Comparison of ENCODE assay signal across 19 cellular contexts in the genomic region with DNA sequence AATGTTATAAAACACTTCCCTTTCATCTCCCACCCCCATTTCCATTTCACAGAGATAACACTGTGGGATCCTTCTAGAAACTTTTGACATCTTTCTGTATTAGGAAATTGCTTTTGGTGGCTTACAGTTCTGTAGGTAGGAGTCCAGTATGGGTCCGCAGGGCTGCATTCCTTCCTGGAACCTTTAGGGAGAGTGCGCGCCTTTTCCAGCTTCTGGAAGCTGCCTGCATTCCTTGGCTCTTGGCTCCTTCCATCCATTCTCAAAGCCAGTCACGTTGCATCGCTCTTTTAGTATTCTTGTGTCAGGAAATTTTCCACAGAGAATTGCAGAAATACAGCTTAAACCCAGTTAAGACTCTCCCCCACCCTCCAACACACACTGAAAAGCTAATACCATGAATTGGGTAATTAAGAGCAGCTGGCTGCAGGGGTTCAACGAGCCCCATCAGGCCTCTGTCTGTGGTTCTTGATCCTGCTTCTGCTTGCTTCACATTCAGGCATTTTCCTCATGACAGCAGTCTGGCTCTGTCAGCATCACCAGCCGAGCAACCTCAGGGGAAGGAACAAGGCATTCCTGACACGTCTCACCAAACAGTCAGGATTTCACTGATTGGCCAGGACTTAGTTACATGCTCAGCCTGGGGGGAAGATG. TPM values are rescaled to one million over a fixed set of nuclear protein-coding genes. Genes with fewer than 3 reads are reported as not detected.
DNase-seq lines count a peak whose midpoint lies in the region; ATAC-seq and TF ChIP-seq lines count a peak whose summit lies in the region.
"Had no signal": no experiment of that assay in that cellular context is flagged by ENCODE, and none has a peak within 500 bp of the region (broad histone marks: within the 10 kb centered on the region; RNA-seq: fewer than 3 reads in every experiment).

No MANE protein-coding gene starts in this region.

- H3K18ac ChIP-seq in H9 (ENCODE audit: insufficient read length, low read depth, low read length) (no peak overlapping the region), trophoblast cell (ENCODE audit: low read length) (no peak overlapping the region)

- H2AFZ ChIP-seq in H9 (ENCODE audit: low read length) (no peak overlapping the region), trophoblast cell (ENCODE audit: insufficient read depth, low read length, poor library complexity) (no peak overlapping the region)

- peaks cover 9 to 30% (median 25%) of the 10 kb centered on the region in 3 experiments for H3K36me3 Mint-ChIP-seq in H9 (ENCODE audit: insufficient read depth in 1 of 3, low read depth in 3 of 3)

- intact Hi-C loops in psoas muscle (cut with DNase I) (no loop called here), ovary (cut with DNase I) (no loop called here)

- H3K4me2 ChIP-seq in H9 (ENCODE audit: insufficient read depth, insufficient read length, low read length) = no peak overlapping the region
- H3K4me2 ChIP-seq in trophoblast cell (ENCODE audit: low read length) = no peak overlapping the region
- H3K4me2 ChIP-seq: BLaER1 treated with 17β-estradiol and CSF1 and Interleukin-3, amounts not matched to agents 10 nM and 100 nM had no signal

- H3K23ac ChIP-seq in H9 (ENCODE audit: insufficient read length, low read depth, low read length) (no peak overlapping the region), trophoblast cell (ENCODE audit: low read length) (no peak overlapping the region)

- in situ Hi-C loops in brain microvascular endothelial cell (cut with HindIII; ENCODE audit: low pct_ligation_motif_present, low sequenced_read_pairs) = no loop called here

- peaks cover 2 to 4% of the 10 kb centered on the region in 2 experiments; a peak in 1 of 5 replicates for H3K9me3 Mint-ChIP-seq in H9
- H3K9me3 Mint-ChIP-seq: activated naive CD8-positive, alpha-beta T cell treated with anti-CD3 and anti-CD28 coated beads for 36 hours; central memory CD8-positive, alpha-beta T cell had no signal

- H4K20me1 ChIP-seq in H9 (ENCODE audit: control insufficient read depth, insufficient read depth, insufficient read length) = no peaks in the 10 kb centered on the region

- H3K27ac ChIP-seq in H9 (ENCODE audit: insufficient read length, low read depth, low read length) (no peak overlapping the region), brain microvascular endothelial cell (peak overlapping the region; percentile 45), trophoblast cell (ENCODE audit: low read depth, low read length) (peak overlapping the region; percentile 60), psoas muscle (no peak overlapping the region), ovary (no peak overlapping the region)
- H3K27ac ChIP-seq: BLaER1 treated with 17β-estradiol and CSF1 and Interleukin-3, amounts not matched to agents 10 nM and 100 nM; pancreas; tibial nerve had no signal

- H3K79me1 ChIP-seq in H9 (ENCODE audit: insufficient read depth, low read depth, low read length, poor library complexity, severe bottlenecking) = no peaks in the 10 kb centered on the region
- peaks cover 8% of the 10 kb centered on the region for H3K79me1 ChIP-seq in trophoblast cell (ENCODE audit: low read length)

- ATAC-seq in psoas muscle (no peak), HG03280 (IDR thresholded peaks at IDR 0.05; ENCODE audit: unreplicated experiment) (no peak)

- no peak overlapping the region for H3K9ac ChIP-seq in H9 (ENCODE audit: extremely low read depth, insufficient read length, low read length)
- H3K9ac ChIP-seq in trophoblast cell (ENCODE audit: low read length) = no peak overlapping the region
- H3K9ac ChIP-seq: BLaER1 treated with 17β-estradiol and CSF1 and Interleukin-3, amounts not matched to agents 10 nM and 100 nM had no signal

- H3K56ac ChIP-seq in H9 (ENCODE audit: insufficient read length, low read depth, low read length) = no peak overlapping the region

- H3K9me3 ChIP-seq in H9 (ENCODE audit: control insufficient read depth, low read depth, low read length) = no peaks in the 10 kb centered on the region
- H3K9me3 ChIP-seq in trophoblast cell (ENCODE audit: insufficient read depth, low read depth, low read length) = peaks cover 1% of the 10 kb centered on the region
- H3K9me3 ChIP-seq in psoas muscle = no peaks in the 10 kb centered on the region
- no peaks in the 10 kb centered on the region for H3K9me3 ChIP-seq in ovary
- H3K9me3 ChIP-seq: BLaER1 treated with 17β-estradiol and CSF1 and Interleukin-3, amounts not matched to agents 10 nM and 100 nM; pancreas; tibial nerve had no signal

- H3K27me3 ChIP-seq in H9 (ENCODE audit: insufficient read depth, low read length) = no peaks in the 10 kb centered on the region
- H3K27me3 ChIP-seq in brain microvascular endothelial cell (replicated peaks) = no peaks in the 10 kb centered on the region
- H3K27me3 ChIP-seq in trophoblast cell (ENCODE audit: insufficient read depth, low read length) = no peaks in the 10 kb centered on the region
- H3K27me3 ChIP-seq in psoas muscle (ENCODE audit: insufficient read depth in 3 of 3, low read length in 2 of 3) = no peaks in the 10 kb centered on the region
- H3K27me3 ChIP-seq in ovary = no peaks in the 10 kb centered on the region
- H3K27me3 ChIP-seq: BLaER1 treated with 17β-estradiol and CSF1 and Interleukin-3, amounts not matched to agents 10 nM and 100 nM; pancreas; tibial nerve had no signal

- H3T11ph ChIP-seq in H9 (ENCODE audit: low read length) = no peak overlapping the region

- H3K4me3 ChIP-seq in brain microvascular endothelial cell (ENCODE audit: low read depth, low read length) (no peak overlapping the region), foreskin fibroblast (ENCODE audit: low read depth in 1 of 2, low read length in 2 of 2) (no peak overlapping the region), trophoblast cell (ENCODE audit: low read depth, low read length) (no peak overlapping the region), psoas muscle (no peak overlapping the region), ovary (no peak overlapping the region)
- H3K4me3 ChIP-seq: BLaER1 treated with 17β-estradiol and CSF1 and Interleukin-3, amounts not matched to agents 10 nM and 100 nM; pancreas; tibial nerve had no signal

- no peak for TF ChIP-seq POLR2A in ovary (IDR thresholded peaks at IDR 0.05)

- H4K12ac ChIP-seq in trophoblast cell (ENCODE audit: low read depth, low read length) = no peak overlapping the region

- H3K4ac ChIP-seq in H9 (ENCODE audit: low read depth, low read length) (no peak overlapping the region), trophoblast cell (ENCODE audit: low read depth, low read length) (no peak overlapping the region)

- no CpG with 5 or more reads among the region's 8 CpGs for WGBS in H9 (ENCODE audit: extremely low coverage, insufficient read length, low lambda C conversion rate)
- WGBS in trophoblast cell (ENCODE audit: extremely low coverage, insufficient coverage, insufficient read length) = no CpG with 5 or more reads among the region's 8 CpGs
- 58 to 72% (median 61%) methylated on average over 8 of the region's 8 CpGs for WGBS in psoas muscle, 3 donors
- 77 to 86% (median 85%) methylated on average over 8 of the region's 8 CpGs for WGBS in ovary, 3 donors

- H3K4me3 Mint-ChIP-seq in H9 = no peak overlapping the region
- H3K4me3 Mint-ChIP-seq: activated naive CD8-positive, alpha-beta T cell treated with anti-CD3 and anti-CD28 coated beads for 36 hours; central memory CD8-positive, alpha-beta T cell had no signal

- H2BK120ac ChIP-seq in H9 (ENCODE audit: low read depth, low read length, poor library complexity, severe bottlenecking) (no peak overlapping the region), trophoblast cell (ENCODE audit: insufficient read depth, low read length, poor library complexity) (no peak overlapping the region)

- H2BK5ac ChIP-seq in H9 (ENCODE audit: insufficient read length, low read length) (no peak overlapping the region), trophoblast cell (ENCODE audit: low read depth, low read length, poor library complexity) (no peak overlapping the region)

- peaks cover 47% of the 10 kb centered on the region for H3K36me3 ChIP-seq in brain microvascular endothelial cell (replicated peaks)
- peaks cover 6 to 13% of the 10 kb centered on the region in 2 experiments for H3K36me3 ChIP-seq in trophoblast cell (ENCODE audit: control insufficient read depth in 1 of 2, insufficient read depth in 2 of 2, low read length in 2 of 2)
- H3K36me3 ChIP-seq in psoas muscle (ENCODE audit: insufficient read depth in 1 of 2, low read depth in 1 of 2) = peaks cover 5 to 34% of the 10 kb centered on the region in 2 donors
- H3K36me3 ChIP-seq in ovary = no peaks in the 10 kb centered on the region

- DNase-seq in H9 (no peak), brain microvascular endothelial cell (peak; percentile 54), foreskin fibroblast (peak; percentile 76 to 84), trophoblast cell (peak; percentile 87 to 92), psoas muscle (no peak), ovary (no peak)
- DNase-seq: activated CD4-positive, alpha-beta T cell treated with anti-CD3 and anti-CD28 coated beads for 48 hours; activated naive CD8-positive, alpha-beta T cell treated with anti-CD3 and anti-CD28 coated beads for 36 hours; activated T-cell treated with anti-CD3 and anti-CD28 coated beads, Interleukin-2, amount 50 U/mL, for 1 hour; HCEC 1CT; NCI-H1694; pancreas; SIG-M5; small intestine; T1000 had no signal

- no peaks in the 10 kb centered on the region for H3K23me2 ChIP-seq in H9 (ENCODE audit: insufficient read length, low read depth, low read length, poor library complexity, severe bottlenecking)

- H3K4me1 Mint-ChIP-seq in H9 = peaks cover 53 to 64% of the 10 kb centered on the region in 2 experiments

- H2AK5ac ChIP-seq in H9 (ENCODE audit: insufficient read length, low read length) (no peak overlapping the region), trophoblast cell (ENCODE audit: low read length) (no peak overlapping the region)

- peak overlapping the region; percentile 12 to 86 (median 37); a peak in 5 of 7 replicates for H3K27ac Mint-ChIP-seq in H9
- H3K27ac Mint-ChIP-seq: activated naive CD8-positive, alpha-beta T cell treated with anti-CD3 and anti-CD28 coated beads for 36 hours had no signal

- no peak overlapping the region for H4K91ac ChIP-seq in H9 (ENCODE audit: insufficient read length, low read depth, low read length)
- no peak overlapping the region for H4K91ac ChIP-seq in trophoblast cell (ENCODE audit: low read depth, low read length)

- TF ChIP-seq CTCF in H9 (conservative IDR thresholded peaks at IDR 0.05) (no peak), brain microvascular endothelial cell (IDR thresholded peaks at IDR 0.05; ENCODE audit: low read depth, low read length, missing control alignments) (no peak), foreskin fibroblast (IDR thresholded peaks at IDR 0.05; ENCODE audit: low read depth, low read length) (no peak), psoas muscle (IDR thresholded peaks at IDR 0.05) (no peak), ovary (IDR thresholded peaks at IDR 0.05) (no peak)

- TF ChIP-seq EP300 in ovary (IDR thresholded peaks at IDR 0.05) = no peak

- H3K79me2 ChIP-seq in H9 (ENCODE audit: insufficient read depth, low read length) = no peaks in the 10 kb centered on the region; the same call in 1 of the 2 replicates
- H3K79me2 ChIP-seq in trophoblast cell (ENCODE audit: control insufficient read depth, insufficient read depth, low read length, poor library complexity) = no peaks in the 10 kb centered on the region

- no peak overlapping the region for H2BK15ac ChIP-seq in H9 (ENCODE audit: low read depth, low read length)

- no peak overlapping the region for H3K14ac ChIP-seq in H9 (ENCODE audit: insufficient read depth, low read length)
- no peak overlapping the region for H3K14ac ChIP-seq in trophoblast cell (ENCODE audit: low read length)

- no peaks in the 10 kb centered on the region for H3K27me3 Mint-ChIP-seq in H9 (ENCODE audit: low read depth)
- H3K27me3 Mint-ChIP-seq: activated naive CD8-positive, alpha-beta T cell treated with anti-CD3 and anti-CD28 coated beads for 36 hours; central memory CD8-positive, alpha-beta T cell had no signal

- H2BK12ac ChIP-seq in H9 (ENCODE audit: insufficient read length, low read depth, low read length) (no peak overlapping the region), trophoblast cell (ENCODE audit: low read length) (no peak overlapping the region)

- no peak overlapping the region for H4K5ac ChIP-seq in H9 (ENCODE audit: insufficient read length, low read depth, low read length)

- H3K4me1 ChIP-seq in H9 (ENCODE audit: insufficient read depth, low read length) (peaks cover 11% of the 10 kb centered on the region), trophoblast cell (ENCODE audit: control insufficient read depth in 1 of 2, insufficient read depth in 2 of 2, low read length in 2 of 2) (peaks cover 6 to 9% of the 10 kb centered on the region in 2 experiments), psoas muscle (peaks cover 36% of the 10 kb centered on the region), ovary (ENCODE audit: insufficient read depth) (peaks cover 2% of the 10 kb centered on the region)
- H3K4me1 ChIP-seq: pancreas had no signal

- no peak overlapping the region for H2BK20ac ChIP-seq in H9 (ENCODE audit: low read depth, low read length, poor library complexity, severe bottlenecking)

- H4K8ac ChIP-seq in H9 (replicated peaks; ENCODE audit: insufficient read length, low read depth, low read length) = no peak overlapping the region
- no peak overlapping the region for H4K8ac ChIP-seq in trophoblast cell (ENCODE audit: low read depth, low read length)

RNA-seq across cellular contexts. Expression of a gene that starts 48.8 kb away (rescaled TPM):
- 72.6 and 77.3 TPM in 2 replicates for total RNA-seq in H9 (2021)
- 151 and 154 TPM in 2 replicates for polyA plus RNA-seq in trophoblast cell (2013)
- total RNA-seq in psoas muscle = 10 to 100 TPM; 20.9 to 54.0 (median 35.1) TPM
- polyA plus RNA-seq in psoas muscle = 10 to 100 TPM in 2 of 3 donors, 1 to 10 TPM in 1; 5.7 to 48.2 (median 21.5) TPM
- total RNA-seq in ovary = 10 to 100 TPM; 29.9 to 86.0 (median 54.1) TPM
- 10 to 100 TPM; 24.3 to 43.6 TPM for polyA plus RNA-seq in ovary

Comparison
In these comparisons a context has a peak if more than half of its experiments do, and no peak if none do; other contexts are left out.
1. DNase-seq: peak in brain microvascular endothelial cell (single experiment), foreskin fibroblast (2 of 2) and trophoblast cell (2 of 2); none in H9 (single experiment), psoas muscle (0 of 2) and ovary (0 of 5).
2. H3K27ac ChIP-seq: peak in brain microvascular endothelial cell (single experiment) and trophoblast cell (single experiment); none in H9 (single experiment), psoas muscle (single experiment) and ovary (0 of 2).